Comparison of ENCODE assay signal across 26 cellular contexts in genomic region chr17:6135216-6135615, GRCh38.
"Had no signal": no experiment of that assay in that cellular context is flagged by ENCODE, and none has a peak within 500 bp of the region (broad histone marks: within the 10 kb centered on the region; RNA-seq: fewer than 3 reads in every experiment).

No MANE protein-coding gene starts in this region.

- DNase-seq: activated B cell treated with CpG ODN at 0.5 μM for 24 hours; activated CD4-positive, alpha-beta T cell treated with anti-CD3 and anti-CD28 coated beads for 48 hours; activated CD4-positive, alpha-beta T cell treated with anti-CD3 and anti-CD28 coated beads, Interleukin-2, amount 50 U/mL, for 1 hour; activated CD4-positive, alpha-beta T cell treated with anti-CD3 and anti-CD28 coated beads, Interleukin-2, amount 50 U/mL, for 48 hours; activated CD8-positive, alpha-beta memory T cell treated with anti-CD3 and anti-CD28 coated beads for 24 hours; activated CD8-positive, alpha-beta T cell treated with anti-CD3 and anti-CD28 coated beads for 36 hours; activated effector memory CD4-positive, alpha-beta T cell treated with anti-CD3 and anti-CD28 coated beads, Interleukin-2, amount 50 U/mL, for 16 hours; activated naive CD4-positive, alpha-beta T cell treated with anti-CD3 and anti-CD28 coated beads for 36 hours; activated naive CD8-positive, alpha-beta T cell treated with anti-CD3 and anti-CD28 coated beads for 36 hours; activated naive CD8-positive, alpha-beta T cell treated with anti-CD3 and anti-CD28 coated beads, Interleukin-2, amount 50 U/mL, for 24 hours; activated T-cell treated with anti-CD3 and anti-CD28 coated beads, Interleukin-2, amount 50 U/mL, for 1 hour; activated T-cell treated with anti-CD3 and anti-CD28 coated beads, Interleukin-2, amount 50 U/mL, for 48 hours; adrenal gland; amygdala; aorta; body of pancreas; effector memory CD4-positive, alpha-beta T cell; erythroblast; foreskin keratinocyte; gastrocnemius medialis; glutamatergic neuron; heart left ventricle; T-helper 17 cell; T1000; WERI-Rb-1 had no signal

- ATAC-seq: activated CD4-positive, CD25-positive, alpha-beta regulatory T cell treated with anti-CD3 and anti-CD28 coated beads, Interleukin-2, amount 50 U/mL, for 24 hours; activated CD8-positive, alpha-beta T cell treated with anti-CD3 and anti-CD28 coated beads for 36 hours; activated naive CD8-positive, alpha-beta T cell treated with anti-CD3 and anti-CD28 coated beads, Interleukin-2, amount 50 U/mL, for 24 hours; body of pancreas; foreskin keratinocyte; gastrocnemius medialis; heart left ventricle; T-helper 17 cell had no signal
